10 cellular contexts compared by ENCODE assay signal in genomic region chrX:13693341-13693871, GRCh38. TPM values are rescaled to one million over a fixed set of nuclear protein-coding genes. Genes with fewer than 3 reads are reported as not detected.
DNase-seq lines count a peak whose midpoint lies in the region; ATAC-seq and TF ChIP-seq lines count a peak whose summit lies in the region.
"Had no signal": no experiment of that assay in that cellular context is flagged by ENCODE, and none has a peak within 500 bp of the region (broad histone marks: within the 10 kb centered on the region; RNA-seq: fewer than 3 reads in every experiment).

No MANE protein-coding gene starts in this region.

- no peak for TF ChIP-seq POLR2A in gastroesophageal sphincter (IDR thresholded peaks at IDR 0.05)

- CTCF ChIA-PET in activated CD4-positive, alpha-beta memory T cell treated with anti-CD3 and anti-CD28 coated beads, Interleukin-2, amount 10 ng/mL, durations not matched to agents 7 days and 5 days (lab: Charles Lee): no interaction called here

- H3K27ac Mint-ChIP-seq in activated T-cell treated with anti-CD3 and anti-CD28 coated beads, Interleukin-2, amount 50 U/mL, for 24 hours: peak overlapping the region; percentile 20
- peak overlapping the region; percentile 12 for H3K27ac Mint-ChIP-seq in activated CD4-positive, alpha-beta memory T cell treated with anti-CD3 and anti-CD28 coated beads, Interleukin-2, amount 10 ng/mL, durations not matched to agents 7 days and 5 days
- H3K27ac Mint-ChIP-seq in type B pancreatic cell: peak overlapping the region; percentile 86
- H3K27ac Mint-ChIP-seq in activated naive CD4-positive, alpha-beta T cell treated with anti-CD3 and anti-CD28 coated beads, Interleukin-2, amount 50 U/mL, for 72 hours: peak overlapping the region in 1 of 2 donors; percentile 56

- peaks cover 49% of the 10 kb centered on the region for H3K27me3 Mint-ChIP-seq in activated T-cell treated with anti-CD3 and anti-CD28 coated beads, Interleukin-2, amount 50 U/mL, for 24 hours
- H3K27me3 Mint-ChIP-seq in activated CD4-positive, alpha-beta memory T cell treated with anti-CD3 and anti-CD28 coated beads, Interleukin-2, amount 10 ng/mL, durations not matched to agents 7 days and 5 days: no peaks in the 10 kb centered on the region
- no peaks in the 10 kb centered on the region for H3K27me3 Mint-ChIP-seq in type B pancreatic cell

- H3K36me3 ChIP-seq in WERI-Rb-1: peaks cover 3% of the 10 kb centered on the region
- H3K36me3 ChIP-seq in gastroesophageal sphincter: no peaks in the 10 kb centered on the region

- no peak for DNase-seq in activated T-cell treated with anti-CD3 and anti-CD28 coated beads, Interleukin-2, amount 50 U/mL, for 24 hours
- DNase-seq in activated T-cell treated with anti-CD3 and anti-CD28 coated beads, Interleukin-2, amount 50 U/mL, for 48 hours: no peak
- no peak for DNase-seq in activated CD4-positive, alpha-beta memory T cell treated with anti-CD3 and anti-CD28 coated beads, Interleukin-2, amount 10 ng/mL, durations not matched to agents 7 days and 5 days
- DNase-seq in iPS-NIHi7 (ENCODE audit: extremely low spot score) (peak; percentile 43), type B pancreatic cell (ENCODE audit: extremely low spot score, unreplicated experiment) (no peak), WERI-Rb-1 (no peak)
- no peak for DNase-seq in activated naive CD4-positive, alpha-beta T cell treated with anti-CD3 and anti-CD28 coated beads, Interleukin-2, amount 50 U/mL, for 72 hours (ENCODE audit: low spot score in 2 of 2)
- DNase-seq: NCI-H2107 had no signal

- no peak for TF ChIP-seq EP300 in gastroesophageal sphincter (IDR thresholded peaks at IDR 0.05)

- no peaks in the 10 kb centered on the region for H3K9me3 ChIP-seq in WERI-Rb-1 (ENCODE audit: severe bottlenecking)
- no peaks in the 10 kb centered on the region for H3K9me3 ChIP-seq in gastroesophageal sphincter

- WGBS in gastroesophageal sphincter (ENCODE audit: low coverage in 1 of 2), 2 donors: 44 to 64% methylated on average over 2 to 5 of the region's 6 CpGs

- H3K36me3 Mint-ChIP-seq in activated T-cell treated with anti-CD3 and anti-CD28 coated beads, Interleukin-2, amount 50 U/mL, for 24 hours (ENCODE audit: low read depth): peaks cover 17% of the 10 kb centered on the region
- peaks cover 16% of the 10 kb centered on the region for H3K36me3 Mint-ChIP-seq in activated CD4-positive, alpha-beta memory T cell treated with anti-CD3 and anti-CD28 coated beads, Interleukin-2, amount 10 ng/mL, durations not matched to agents 7 days and 5 days (ENCODE audit: low read depth)
- H3K36me3 Mint-ChIP-seq in type B pancreatic cell: peaks cover 9% of the 10 kb centered on the region
- H3K36me3 Mint-ChIP-seq in activated naive CD4-positive, alpha-beta T cell treated with anti-CD3 and anti-CD28 coated beads, Interleukin-2, amount 50 U/mL, for 72 hours: peaks cover 5 to 13% of the 10 kb centered on the region in 2 donors

- H3K9me3 Mint-ChIP-seq in activated T-cell treated with anti-CD3 and anti-CD28 coated beads, Interleukin-2, amount 50 U/mL, for 24 hours: no peaks in the 10 kb centered on the region
- H3K9me3 Mint-ChIP-seq in activated CD4-positive, alpha-beta memory T cell treated with anti-CD3 and anti-CD28 coated beads, Interleukin-2, amount 10 ng/mL, durations not matched to agents 7 days and 5 days: no peaks in the 10 kb centered on the region
- H3K9me3 Mint-ChIP-seq in type B pancreatic cell: no peaks in the 10 kb centered on the region
- no peaks in the 10 kb centered on the region for H3K9me3 Mint-ChIP-seq in activated naive CD4-positive, alpha-beta T cell treated with anti-CD3 and anti-CD28 coated beads, Interleukin-2, amount 50 U/mL, for 72 hours

- POLR2A ChIA-PET in activated CD4-positive, alpha-beta memory T cell treated with anti-CD3 and anti-CD28 coated beads, Interleukin-2, amount 10 ng/mL, durations not matched to agents 7 days and 5 days (lab: Charles Lee): interaction anchor here (1.2 kb wide), 1 partner anchor 24 kb away, joined by 3 read pairs; no protein-coding TSS in a partner anchor

- H3K27ac ChIP-seq in WERI-Rb-1 (no peak overlapping the region), gastroesophageal sphincter (peak overlapping the region in 2 of 4 donors; percentile 1 to 24)

- H3K4me3 Mint-ChIP-seq in activated T-cell treated with anti-CD3 and anti-CD28 coated beads, Interleukin-2, amount 50 U/mL, for 24 hours: no peak overlapping the region
- H3K4me3 Mint-ChIP-seq in activated CD4-positive, alpha-beta memory T cell treated with anti-CD3 and anti-CD28 coated beads, Interleukin-2, amount 10 ng/mL, durations not matched to agents 7 days and 5 days: no peak overlapping the region
- peak overlapping the region; percentile 76 for H3K4me3 Mint-ChIP-seq in type B pancreatic cell

- no peak for ATAC-seq in activated naive CD4-positive, alpha-beta T cell treated with anti-CD3 and anti-CD28 coated beads, Interleukin-2, amount 50 U/mL, for 72 hours
- no peak for ATAC-seq in gastroesophageal sphincter
- ATAC-seq: activated CD4-positive, CD25-positive, alpha-beta regulatory T cell treated with anti-CD3 and anti-CD28 coated beads, Interleukin-2, amount 50 U/mL, for 24 hours had no signal

- no peak overlapping the region for H3K4me3 ChIP-seq in WERI-Rb-1 (ENCODE audit: low read depth, low read length)
- no peak overlapping the region for H3K4me3 ChIP-seq in gastroesophageal sphincter

- H3K4me1 ChIP-seq in gastroesophageal sphincter: peaks cover 0 to 78% (median 8%) of the 10 kb centered on the region in 3 donors

- H3K4me1 Mint-ChIP-seq in activated T-cell treated with anti-CD3 and anti-CD28 coated beads, Interleukin-2, amount 50 U/mL, for 24 hours (ENCODE audit: low read depth): peaks cover 68% of the 10 kb centered on the region
- peaks cover 56% of the 10 kb centered on the region for H3K4me1 Mint-ChIP-seq in activated CD4-positive, alpha-beta memory T cell treated with anti-CD3 and anti-CD28 coated beads, Interleukin-2, amount 10 ng/mL, durations not matched to agents 7 days and 5 days
- peaks cover 25% of the 10 kb centered on the region for H3K4me1 Mint-ChIP-seq in type B pancreatic cell (ENCODE audit: unreplicated experiment)

- no peaks in the 10 kb centered on the region for H3K27me3 ChIP-seq in WERI-Rb-1 (ENCODE audit: insufficient read depth, low read depth, severe bottlenecking)
- H3K27me3 ChIP-seq in gastroesophageal sphincter: no peaks in the 10 kb centered on the region

- no peak for TF ChIP-seq CTCF in type B pancreatic cell (conservative IDR thresholded peaks at IDR 0.05)
- no peak for TF ChIP-seq CTCF in WERI-Rb-1 (IDR thresholded peaks at IDR 0.05; ENCODE audit: low read depth, low read length)
- TF ChIP-seq CTCF in gastroesophageal sphincter (IDR thresholded peaks at IDR 0.05): no peak

RNA-seq across cellular contexts. Expression of gene RAB9A, which starts 4.5 kb away (rescaled TPM):
- total RNA-seq in activated CD4-positive, alpha-beta memory T cell treated with anti-CD3 and anti-CD28 coated beads, Interleukin-2, amount 10 ng/mL, durations not matched to agents 7 days and 5 days: 10 to 100 TPM; 16.8 to 17.5 TPM
- 26.4 and 43.3 TPM in 2 replicates for total RNA-seq in type B pancreatic cell (ENCODE audit: low replicate concordance)
- 10 to 100 TPM; 20.3 to 32.7 TPM for total RNA-seq in activated naive CD4-positive, alpha-beta T cell treated with anti-CD3 and anti-CD28 coated beads, Interleukin-2, amount 50 U/mL, for 72 hours
- total RNA-seq in gastroesophageal sphincter: 10 to 100 TPM; 29.6 to 50.7 (median 38.3) TPM

RNA-seq across cellular contexts. Expression of gene TCEANC, which starts 40.5 kb away (rescaled TPM):
- 1 to 10 TPM; 4.3 to 4.6 TPM for total RNA-seq in activated CD4-positive, alpha-beta memory T cell treated with anti-CD3 and anti-CD28 coated beads, Interleukin-2, amount 10 ng/mL, durations not matched to agents 7 days and 5 days
- total RNA-seq in type B pancreatic cell (ENCODE audit: low replicate concordance): 2.7 and 4.6 TPM in 2 replicates
- 1 to 10 TPM; 1.4 to 2.6 TPM for total RNA-seq in activated naive CD4-positive, alpha-beta T cell treated with anti-CD3 and anti-CD28 coated beads, Interleukin-2, amount 50 U/mL, for 72 hours
- total RNA-seq in gastroesophageal sphincter: 1 to 10 TPM; 2.7 to 5.3 (median 4.0) TPM

RNA-seq across cellular contexts. Expression of gene TRAPPC2, which starts 41.0 kb away (rescaled TPM):
- total RNA-seq in activated CD4-positive, alpha-beta memory T cell treated with anti-CD3 and anti-CD28 coated beads, Interleukin-2, amount 10 ng/mL, durations not matched to agents 7 days and 5 days: 10 to 100 TPM; 21.0 to 22.6 TPM
- 15.5 and 21.5 TPM in 2 replicates for total RNA-seq in type B pancreatic cell (ENCODE audit: low replicate concordance)
- 10 to 100 TPM; 14.5 to 18.1 TPM for total RNA-seq in activated naive CD4-positive, alpha-beta T cell treated with anti-CD3 and anti-CD28 coated beads, Interleukin-2, amount 50 U/mL, for 72 hours
- 10 to 100 TPM; 14.3 to 17.3 (median 16.0) TPM for total RNA-seq in gastroesophageal sphincter

RNA-seq across cellular contexts. Expression of gene OFD1, which starts 41.1 kb away (rescaled TPM):
- 10 to 100 TPM; 41.3 to 47.3 TPM for total RNA-seq in activated CD4-positive, alpha-beta memory T cell treated with anti-CD3 and anti-CD28 coated beads, Interleukin-2, amount 10 ng/mL, durations not matched to agents 7 days and 5 days
- total RNA-seq in type B pancreatic cell (ENCODE audit: low replicate concordance): 37.7 and 42.3 TPM in 2 replicates
- total RNA-seq in activated naive CD4-positive, alpha-beta T cell treated with anti-CD3 and anti-CD28 coated beads, Interleukin-2, amount 50 U/mL, for 72 hours: 10 to 100 TPM; 36.9 to 40.7 TPM
- 10 to 100 TPM; 15.2 to 26.6 (median 22.5) TPM for total RNA-seq in gastroesophageal sphincter
